Comparison of ENCODE assay signal across 8 cellular contexts in the genomic region with DNA sequence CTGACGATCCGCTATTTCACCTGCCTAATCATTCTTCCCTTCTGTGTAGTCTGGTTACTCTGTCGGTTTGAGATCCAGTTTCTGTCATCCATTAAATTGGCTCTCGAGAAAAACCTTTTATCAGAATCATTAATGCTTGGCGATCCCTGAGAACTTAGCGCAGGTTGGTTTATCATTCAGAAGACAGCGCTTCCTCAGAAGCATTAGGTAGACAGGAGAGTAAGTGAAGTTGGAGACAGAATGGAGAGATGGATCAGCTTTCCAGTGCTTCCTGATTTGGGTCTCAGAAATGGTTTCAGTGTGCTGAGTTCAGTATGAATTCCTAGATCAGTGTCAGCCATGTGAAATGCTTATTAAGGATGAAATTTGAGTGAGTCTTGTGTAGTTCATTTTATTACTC. TPM values are rescaled to one million over a fixed set of nuclear protein-coding genes. Genes with fewer than 3 reads are reported as not detected.
DNase-seq lines count a peak whose midpoint lies in the region; ATAC-seq and TF ChIP-seq lines count a peak whose summit lies in the region.

No MANE protein-coding gene starts in this region.

- H3K14ac ChIP-seq in IMR-90 (replicated peaks; ENCODE audit: low read depth, low read length), result peak overlapping the region; percentile 8; the same call in 1 of the 2 replicates

- peak overlapping the region; percentile 99 for H2BK5ac ChIP-seq in IMR-90 (ENCODE audit: low read depth, low read length, poor library complexity, severe bottlenecking)

- H2AK9ac ChIP-seq in IMR-90 (replicated peaks; ENCODE audit: low read depth, low read length, poor library complexity), result peak overlapping the region; percentile 3

- no peak overlapping the region for H2AFZ ChIP-seq in IMR-90 (replicated peaks; ENCODE audit: low read length, poor library complexity)

- H3K4me3 ChIP-seq in IMR-90 (ENCODE audit: insufficient read depth, low read depth, low read length) (peak overlapping the region; percentile 82), kidney epithelial cell (ENCODE audit: low read depth, low read length) (peak overlapping the region; percentile 81), thymus (ENCODE audit: low read length) (peak overlapping the region; percentile 64)

- BruUV-seq in Calu3 (replicated peaks; lab: Mats Ljungman, UMichigan) (no TSS peak), IMR-90 (replicated peaks; lab: Mats Ljungman, UMichigan) (no TSS peak)

- H4K91ac ChIP-seq in IMR-90 (ENCODE audit: insufficient read depth, low read depth, low read length), result no peak overlapping the region

- dilution Hi-C loops in IMR-90 (cut with HindIII; ENCODE audit: low sequenced_read_pairs, unreplicated experiment), result no loop called here

- no peak for ATAC-seq in IMR-90 (ENCODE audit: low read depth)
- ATAC-seq in activated T-helper 17 cell treated with anti-CD3 and anti-CD28 coated beads, Interleukin-2, amount 50 U/mL, for 72 hours (replicated peaks), result no peak

- peaks cover 5% of the 10 kb centered on the region for H4K20me1 ChIP-seq in IMR-90 (ENCODE audit: insufficient read depth, low read length)

- CTCF ChIA-PET in Calu3 (lab: Charles Lee) (interaction anchor here (0.6 kb wide), 2 partner anchors 109 to 263 kb away, joined by 3 to 5 read pairs; no protein-coding TSS in a partner anchor), IMR-90 (lab: Yijun Ruan, JAX) (interaction anchor here (0.6 kb wide), 1 partner anchor 377 kb away, joined by 4 read pairs; no protein-coding TSS in a partner anchor), RWPE1 (lab: Yijun Ruan, JAX) (interaction anchor here (0.7 kb wide), 2 partner anchors 49 to 274 kb away, joined by 3 to 4 read pairs; no protein-coding TSS in a partner anchor)

- in situ Hi-C loops in IMR-90 (cut with MboI; ENCODE audit: low sequenced_read_pairs), result no loop called here

- peaks cover 11% of the 10 kb centered on the region in 2 experiments; a peak in 3 of 4 replicates for H3K79me1 ChIP-seq in IMR-90 (ENCODE audit: low read depth in 1 of 2, low read length in 2 of 2)

- H3K4me2 ChIP-seq in IMR-90 (ENCODE audit: low read depth, low read length), result peak overlapping the region; percentile 99

- H2AK5ac ChIP-seq in IMR-90 (ENCODE audit: low read depth, low read length), result no peak overlapping the region

- H3K9me1 ChIP-seq in IMR-90 (ENCODE audit: insufficient read depth, low read length), result peaks cover 2% of the 10 kb centered on the region; the same call in 1 of the 2 replicates

- H3K4me1 Mint-ChIP-seq in Calu3 (ENCODE audit: low read depth, unreplicated experiment), result peaks cover 31% of the 10 kb centered on the region
- peaks cover 14% of the 10 kb centered on the region for H3K4me1 Mint-ChIP-seq in activated T-helper 17 cell treated with anti-CD3 and anti-CD28 coated beads, Interleukin-2, amount 50 U/mL, for 72 hours

- H2BK120ac ChIP-seq in IMR-90 (ENCODE audit: low read depth, low read length), result no peak overlapping the region

- H3K4me3 Mint-ChIP-seq in Calu3 (ENCODE audit: low read depth, unreplicated experiment), result peak overlapping the region; percentile 70
- H3K4me3 Mint-ChIP-seq in activated T-helper 17 cell treated with anti-CD3 and anti-CD28 coated beads, Interleukin-2, amount 50 U/mL, for 72 hours, result peak overlapping the region; percentile 95

- H3K23ac ChIP-seq in IMR-90 (ENCODE audit: low read depth, low read length), result peak overlapping the region; percentile 69

- H3K18ac ChIP-seq in IMR-90 (ENCODE audit: low read depth, low read length), result no peak overlapping the region

- H4K5ac ChIP-seq in IMR-90 (ENCODE audit: low read depth, low read length), result no peak overlapping the region

- DNase-seq in Calu3 (no peak), IMR-90 (no peak), kidney epithelial cell (ENCODE audit: low read depth) (no peak), SKM-1 (lab: John Stamatoyannopoulos, UW; ENCODE audit: unreplicated experiment) (no peak), NK-92 (lab: John Stamatoyannopoulos, UW; ENCODE audit: unreplicated experiment) (no peak), RWPE1 (ENCODE audit: low spot score) (no peak)

- no peak overlapping the region; the same call in 1 of the 2 replicates for H3K27ac ChIP-seq in IMR-90 (ENCODE audit: insufficient read depth, low read length)
- H3K27ac ChIP-seq in thymus (ENCODE audit: low read depth), result no peak overlapping the region
- H3K27ac ChIP-seq in RWPE1, result no peak overlapping the region

- H3K9me3 ChIP-seq in IMR-90 (ENCODE audit: control insufficient read depth, insufficient read depth, low read length), result no peaks in the 10 kb centered on the region
- no peaks in the 10 kb centered on the region for H3K9me3 ChIP-seq in thymus (ENCODE audit: control insufficient read depth)

- no peak overlapping the region for H2BK15ac ChIP-seq in IMR-90 (ENCODE audit: low read depth, low read length)

- peak overlapping the region; percentile 84 for H3K27ac Mint-ChIP-seq in Calu3 (ENCODE audit: unreplicated experiment)
- peak overlapping the region; percentile 72 for H3K27ac Mint-ChIP-seq in activated T-helper 17 cell treated with anti-CD3 and anti-CD28 coated beads, Interleukin-2, amount 50 U/mL, for 72 hours

- peaks cover 59% of the 10 kb centered on the region for H3K36me3 Mint-ChIP-seq in Calu3 (ENCODE audit: insufficient read depth, unreplicated experiment)
- H3K36me3 Mint-ChIP-seq in activated T-helper 17 cell treated with anti-CD3 and anti-CD28 coated beads, Interleukin-2, amount 50 U/mL, for 72 hours (ENCODE audit: low read depth), result peaks cover 69% of the 10 kb centered on the region

- peak overlapping the region; percentile 42; the same call in 1 of the 2 replicates for H3K56ac ChIP-seq in IMR-90 (ENCODE audit: extremely low read depth, insufficient read depth, low read length)

- no peaks in the 10 kb centered on the region for H3K27me3 ChIP-seq in IMR-90 (ENCODE audit: control insufficient read depth, insufficient read depth, low read length)
- no peaks in the 10 kb centered on the region for H3K27me3 ChIP-seq in kidney epithelial cell (ENCODE audit: control insufficient read depth, insufficient read depth, low read length)
- no peaks in the 10 kb centered on the region for H3K27me3 ChIP-seq in thymus (ENCODE audit: control insufficient read depth, insufficient read depth)

- no peak for TF ChIP-seq RAD21 in IMR-90 (IDR thresholded peaks at IDR 0.05; ENCODE audit: low read length)

- no CpG with 5 or more reads among the region's 7 CpGs for WGBS in IMR-90 (ENCODE audit: extremely low coverage in 2 of 2, insufficient read length in 1 of 2), 2 experiments
- WGBS in thymus, result under 1% methylated on average over 7 of the region's 7 CpGs

- TF ChIP-seq CTCF in Calu3 (IDR thresholded peaks at IDR 0.05; ENCODE audit: unreplicated experiment), result no peak
- TF ChIP-seq CTCF in IMR-90 (conservative IDR thresholded peaks at IDR 0.05; ENCODE audit: low read depth, low read length), result no peak
- TF ChIP-seq CTCF in kidney epithelial cell (IDR thresholded peaks at IDR 0.05; ENCODE audit: insufficient read depth, low read length, poor library complexity, severe bottlenecking), result no peak
- TF ChIP-seq CTCF in RWPE1 (conservative IDR thresholded peaks at IDR 0.05; ENCODE audit: low read depth), result no peak

- H3K9me3 Mint-ChIP-seq in Calu3 (ENCODE audit: low read depth, unreplicated experiment), result peaks cover 2% of the 10 kb centered on the region
- H3K9me3 Mint-ChIP-seq in activated T-helper 17 cell treated with anti-CD3 and anti-CD28 coated beads, Interleukin-2, amount 50 U/mL, for 72 hours, result peaks cover 3% of the 10 kb centered on the region

- no peak for TF ChIP-seq POLR2A in IMR-90 (IDR thresholded peaks at IDR 0.05; ENCODE audit: low read depth, low read length)

- H3K4ac ChIP-seq in IMR-90 (ENCODE audit: low read depth, low read length), result no peak overlapping the region

- H3K9ac ChIP-seq in IMR-90 (ENCODE audit: low read depth, low read length), result peak overlapping the region; percentile 97

- H3K36me3 ChIP-seq in IMR-90 (ENCODE audit: control insufficient read depth, insufficient read depth, low read length), result peaks cover 6% of the 10 kb centered on the region
- H3K36me3 ChIP-seq in kidney epithelial cell (ENCODE audit: control insufficient read depth, insufficient read depth, low read length), result no peaks in the 10 kb centered on the region
- no peaks in the 10 kb centered on the region for H3K36me3 ChIP-seq in thymus (ENCODE audit: control insufficient read depth, insufficient read depth)

- intact Hi-C loops in Calu3 (cut with micrococcal nuclease; ENCODE audit: unreplicated experiment), result no loop called here
- intact Hi-C loops in IMR-90 (cut with micrococcal nuclease), result no loop called here

- no peaks in the 10 kb centered on the region for H3K27me3 Mint-ChIP-seq in Calu3 (ENCODE audit: unreplicated experiment)
- H3K27me3 Mint-ChIP-seq in activated T-helper 17 cell treated with anti-CD3 and anti-CD28 coated beads, Interleukin-2, amount 50 U/mL, for 72 hours, result no peaks in the 10 kb centered on the region

- no peak overlapping the region for H2BK20ac ChIP-seq in IMR-90 (ENCODE audit: low read depth, low read length)

- POLR2A ChIA-PET in IMR-90 (lab: Charles Lee; ENCODE audit: unreplicated experiment), result no interaction called here
- POLR2A ChIA-PET in RWPE1 (lab: Yijun Ruan, JAX; ENCODE audit: low non-redundant PET), result no interaction called here

- peaks cover 3% of the 10 kb centered on the region; the same call in 1 of the 2 replicates for H3K4me1 ChIP-seq in IMR-90 (ENCODE audit: control insufficient read depth, insufficient read depth, low read length)
- H3K4me1 ChIP-seq in thymus (ENCODE audit: control insufficient read depth, insufficient read depth, low read length), result no peaks in the 10 kb centered on the region

- no peak overlapping the region for H4K8ac ChIP-seq in IMR-90 (ENCODE audit: low read depth in 2 of 2, low read length in 2 of 2)

TF ChIP-seq in IMR-90, 13 proteins besides CTCF, POLR2A, EP300 and RAD21 (continues in another document):
- TF ChIP-seq MAFK (IDR thresholded peaks at IDR 0.05; ENCODE audit: low read depth, low read length) (no peak), CEBPB (IDR thresholded peaks at IDR 0.05; ENCODE audit: low read depth, low read length) (no peak), MAZ (IDR thresholded peaks at IDR 0.05; ENCODE audit: borderline replicate concordance, low read depth, low read length) (no peak)

RNA-seq across cellular contexts. Expression of a gene that starts 1.3 kb away (rescaled TPM):
- 44.7 and 49.8 TPM in 2 replicates for total RNA-seq in Calu3 (2022)
- 9.7 and 26.1 TPM in 2 replicates for total RNA-seq in IMR-90 (2012; rRNA removed)
- 5.9 and 7.5 TPM in 2 replicates for polyA plus RNA-seq in IMR-90 (2012; rRNA removed)
- polyA plus RNA-seq in IMR-90 (2012; cell fraction: cytosol; rRNA removed), result 1.6 and 2.5 TPM in 2 replicates
- polyA plus RNA-seq in IMR-90 (2012; cell fraction: nucleus; rRNA removed; ENCODE audit: low replicate concordance), result 1.1 and 2.2 TPM in 2 replicates
- 10 to 100 TPM; 44.7 to 62.1 TPM for total RNA-seq in activated T-helper 17 cell treated with anti-CD3 and anti-CD28 coated beads, Interleukin-2, amount 50 U/mL, for 72 hours
- total RNA-seq in kidney epithelial cell, result 22.7 and 26.4 TPM in 2 replicates
- 25.2 TPM for polyA plus RNA-seq in thymus
